ENCODE assay signal across 15 cellular contexts in the genomic region with DNA sequence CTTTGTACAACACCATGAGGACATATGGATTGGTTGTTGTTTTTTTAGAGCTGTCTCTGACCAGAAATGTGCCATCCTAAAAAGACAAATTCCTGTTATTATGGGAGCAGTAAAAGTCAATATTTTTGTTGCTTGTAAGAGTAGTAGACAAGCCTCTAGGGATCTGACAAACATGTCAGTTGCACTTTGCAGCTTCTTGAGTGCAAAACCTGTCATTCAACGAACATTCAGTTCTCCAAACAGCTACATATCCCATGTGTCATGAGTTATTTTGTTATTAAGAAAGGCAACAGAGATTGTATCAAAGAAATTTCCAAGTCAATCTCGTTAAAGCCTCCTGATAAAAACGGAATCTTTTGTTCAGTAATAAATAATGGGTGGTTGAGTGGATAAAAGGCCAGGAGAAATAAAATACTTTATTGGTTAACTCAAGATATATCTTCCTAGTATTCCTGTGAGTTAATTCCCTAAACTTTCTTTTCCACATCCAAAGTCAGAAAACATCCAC. TPM values are rescaled to one million over a fixed set of nuclear protein-coding genes. Genes with fewer than 3 reads are reported as not detected.
A peak's percentile ranks its signal among the peaks of the same experiment; 100 is the strongest.
DNase-seq lines count a peak whose midpoint lies in the region; TF ChIP-seq lines count a peak whose summit lies in the region.
"Had no signal": no experiment of that assay in that cellular context is flagged by ENCODE, and none has a peak within 500 bp of the region (broad histone marks: within the 10 kb centered on the region; RNA-seq: fewer than 3 reads in every experiment).

No MANE protein-coding gene starts in this region.

- no TSS peak for BruUV-seq in mammary epithelial cell (replicated peaks; lab: Mats Ljungman, UMichigan)
- BruUV-seq in PC-9 (replicated peaks; lab: Mats Ljungman, UMichigan): no TSS peak

- no peaks in the 10 kb centered on the region for H3K36me3 ChIP-seq in breast epithelium
- H3K36me3 ChIP-seq in mammary epithelial cell (ENCODE audit: insufficient read depth, low read length): no peaks in the 10 kb centered on the region
- no peaks in the 10 kb centered on the region for H3K36me3 ChIP-seq in vagina
- H3K36me3 ChIP-seq in PC-9 (ENCODE audit: low read depth): no peaks in the 10 kb centered on the region

- no peak overlapping the region for H3K9ac ChIP-seq in mammary epithelial cell (ENCODE audit: insufficient read depth, low read length)

- H4K20me1 ChIP-seq in mammary epithelial cell (ENCODE audit: insufficient read depth, low read length): no peaks in the 10 kb centered on the region
- no peaks in the 10 kb centered on the region for H4K20me1 ChIP-seq in PC-9 (ENCODE audit: insufficient read depth)

- no peak overlapping the region for H2AFZ ChIP-seq in mammary epithelial cell (ENCODE audit: low read depth, low read length)
- no peak overlapping the region for H2AFZ ChIP-seq in PC-9

- no peaks in the 10 kb centered on the region for H3K9me3 ChIP-seq in breast epithelium
- H3K9me3 ChIP-seq in mammary epithelial cell (replicated peaks; ENCODE audit: insufficient read depth, low read length): no peaks in the 10 kb centered on the region
- no peaks in the 10 kb centered on the region for H3K9me3 ChIP-seq in vagina
- H3K9me3 ChIP-seq in PC-9 (ENCODE audit: insufficient read depth, low read depth): no peaks in the 10 kb centered on the region

- no peak overlapping the region for H3K4me3 Mint-ChIP-seq in immature natural killer cell
- H3K4me3 Mint-ChIP-seq: CD4-positive, alpha-beta memory T cell had no signal

- peaks cover 38 to 85% of the 10 kb centered on the region in 2 donors for H3K4me1 Mint-ChIP-seq in immature natural killer cell

- H3K36me3 Mint-ChIP-seq in immature natural killer cell: peaks cover 56 to 93% (median 70%) of the 10 kb centered on the region in 3 donors

- no peaks in the 10 kb centered on the region for H3K27me3 ChIP-seq in breast epithelium
- H3K27me3 ChIP-seq in mammary epithelial cell (ENCODE audit: insufficient read depth, low read length): peaks cover 15% of the 10 kb centered on the region
- H3K27me3 ChIP-seq in vagina: no peaks in the 10 kb centered on the region
- no peaks in the 10 kb centered on the region for H3K27me3 ChIP-seq in PC-9 (ENCODE audit: insufficient read depth, low read depth)

- intact Hi-C loops in breast epithelium (cut with DNase I; ENCODE audit: low total_unique reads) (no loop called here), mammary epithelial cell (cut with micrococcal nuclease) (no loop called here), vagina (cut with DNase I) (no loop called here), PC-9 (cut with micrococcal nuclease; ENCODE audit: unreplicated experiment) (no loop called here)

- TF ChIP-seq CTCF in breast epithelium (IDR thresholded peaks at IDR 0.05): no peak
- no peak for TF ChIP-seq CTCF in mammary epithelial cell (conservative IDR thresholded peaks at IDR 0.05 in 1 of 2, IDR thresholded peaks at IDR 0.05 in 1 of 2; ENCODE audit: extremely low read depth in 1 of 2, insufficient read depth in 1 of 2, low read depth in 1 of 2, low read length in 2 of 2)
- TF ChIP-seq CTCF in vagina (IDR thresholded peaks at IDR 0.05): no peak
- TF ChIP-seq CTCF in PC-9 (conservative IDR thresholded peaks at IDR 0.05): no peak

- peak overlapping the region in 5 of 6 donors; percentile 35 to 81 (median 56) for H3K27ac Mint-ChIP-seq in immature natural killer cell

- H3K4me1 ChIP-seq in breast epithelium: no peaks in the 10 kb centered on the region
- H3K4me1 ChIP-seq in mammary epithelial cell (ENCODE audit: insufficient read depth, low read length): peaks cover 13% of the 10 kb centered on the region
- peaks cover 61% of the 10 kb centered on the region for H3K4me1 ChIP-seq in vagina
- peaks cover 30% of the 10 kb centered on the region for H3K4me1 ChIP-seq in PC-9 (replicated peaks; ENCODE audit: insufficient read depth)

- WGBS in mammary epithelial cell (ENCODE audit: low coverage, missing lambda C conversion rate): 67% methylated on average over 3 of the region's 3 CpGs

- in situ Hi-C loops in mammary epithelial cell (cut with MboI; ENCODE audit: low sequenced_read_pairs in 2 of 2): loop anchor here in 1 of 2 donors (25.0 kb wide), 1 partner anchor 361 kb away; no protein-coding TSS in a partner anchor

- H3K79me2 ChIP-seq in mammary epithelial cell (ENCODE audit: insufficient read depth, low read length) (no peaks in the 10 kb centered on the region), PC-9 (ENCODE audit: low read depth) (no peaks in the 10 kb centered on the region)

- H3F3A ChIP-seq in PC-9 (ENCODE audit: insufficient read depth, low read depth): peaks cover 21% of the 10 kb centered on the region

- no peak for TF ChIP-seq POLR2A in breast epithelium (IDR thresholded peaks at IDR 0.05)
- no peak for TF ChIP-seq POLR2A in vagina (IDR thresholded peaks at IDR 0.05)

- H3K9me2 ChIP-seq in PC-9 (ENCODE audit: insufficient read depth): no peaks in the 10 kb centered on the region

- H3K4me2 ChIP-seq in mammary epithelial cell (ENCODE audit: insufficient read depth, low read depth, low read length): no peak overlapping the region
- H3K4me2 ChIP-seq in PC-9: no peak overlapping the region

- POLR2A ChIA-PET in HEK293T (lab: Yijun Ruan, JAX) (no interaction called here), PC-9 (lab: Charles Lee; ENCODE audit: unreplicated experiment) (no interaction called here)

- no peaks in the 10 kb centered on the region for H3K9me3 Mint-ChIP-seq in immature natural killer cell

- no peak for DNase-seq in breast epithelium (ENCODE audit: low spot score in 2 of 2)
- DNase-seq in mammary epithelial cell: no peak
- DNase-seq in HEK293T (ENCODE audit: extremely low spot score): no peak
- no peak for DNase-seq in immature natural killer cell
- no peak for DNase-seq in vagina (ENCODE audit: extremely low spot score in 2 of 2)
- DNase-seq in cortex of kidney (lab: John Stamatoyannopoulos, UW): no peak
- no peak for DNase-seq in PC-9
- DNase-seq: ACHN; CD4-positive, alpha-beta memory T cell; GF-D8; Karpas-422; MM.1S; NCI-H187 treated with DMSO at 0.1 percent for 48 hours; NCI-H446 treated with DMSO at 0.1 percent for 48 hours; Right ventricle myocardium superior had no signal

- H3K27ac ChIP-seq in breast epithelium (peak overlapping the region; percentile 10 to 29), mammary epithelial cell (ENCODE audit: insufficient read depth, low read depth, low read length) (no peak overlapping the region), vagina (peak overlapping the region; percentile 32), PC-9 (no peak overlapping the region)

- H3K4me3 ChIP-seq in breast epithelium: no peak overlapping the region
- H3K4me3 ChIP-seq in mammary epithelial cell (replicated peaks in 1 of 3; ENCODE audit: insufficient read depth in 1 of 3, low read depth in 2 of 3, low read length in 3 of 3): no peak overlapping the region
- no peak overlapping the region for H3K4me3 ChIP-seq in vagina
- H3K4me3 ChIP-seq in PC-9: no peak overlapping the region

- peaks cover 0 to 2% (median 2%) of the 10 kb centered on the region in 3 donors for H3K27me3 Mint-ChIP-seq in immature natural killer cell (ENCODE audit: low read depth in 3 of 3)
- H3K27me3 Mint-ChIP-seq: CD4-positive, alpha-beta memory T cell had no signal

- dilution Hi-C loops in mammary epithelial cell (cut with HindIII; ENCODE audit: low sequenced_read_pairs): no loop called here

- CTCF ChIA-PET in mammary epithelial cell (lab: Charles Lee; ENCODE audit: low non-redundant PET): no interaction called here
- CTCF ChIA-PET in HEK293T (lab: Yijun Ruan, JAX): no interaction called here
- CTCF ChIA-PET in PC-9 (lab: Charles Lee): no interaction called here

TF ChIP-seq in HEK293T, 16 proteins besides CTCF, POLR2A, EP300 and RAD21:
- no peak for TF ChIP-seq HDGF (IDR thresholded peaks at IDR 0.05; ENCODE audit: borderline replicate concordance)
- TF ChIP-seq, protein P1, sequence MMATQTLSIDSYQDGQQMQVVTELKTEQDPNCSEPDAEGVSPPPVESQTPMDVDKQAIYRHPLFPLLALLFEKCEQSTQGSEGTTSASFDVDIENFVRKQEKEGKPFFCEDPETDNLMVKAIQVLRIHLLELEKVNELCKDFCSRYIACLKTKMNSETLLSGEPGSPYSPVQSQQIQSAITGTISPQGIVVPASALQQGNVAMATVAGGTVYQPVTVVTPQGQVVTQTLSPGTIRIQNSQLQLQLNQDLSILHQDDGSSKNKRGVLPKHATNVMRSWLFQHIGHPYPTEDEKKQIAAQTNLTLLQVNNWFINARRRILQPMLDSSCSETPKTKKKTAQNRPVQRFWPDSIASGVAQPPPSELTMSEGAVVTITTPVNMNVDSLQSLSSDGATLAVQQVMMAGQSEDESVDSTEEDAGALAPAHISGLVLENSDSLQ (IDR thresholded peaks at IDR 0.05): peak; percentile 68
TF ChIP-seq in HEK293T: peak in this region for 1.

RNA-seq across cellular contexts. Expression of a gene that starts 18.1 kb away (rescaled TPM):
- under 1 TPM in 2 of 3 donors, not detected in 1; 0.15 to 0.80 TPM for total RNA-seq in breast epithelium
- total RNA-seq in mammary epithelial cell: not detected
- not detected for polyA plus RNA-seq in mammary epithelial cell
- not detected for polyA minus RNA-seq in mammary epithelial cell
- polyA plus RNA-seq in immature natural killer cell: 1 to 10 TPM in 1 of 3 donors, under 1 TPM in 1, not detected in 1; 0.23 to 1.9 TPM
- not detected for total RNA-seq in vagina
- not detected in 2 replicates for total RNA-seq in PC-9 (2021)
- total RNA-seq: CD4-positive, alpha-beta memory T cell had no signal

RNA-seq across cellular contexts. Expression of a gene that starts 46.7 kb away (rescaled TPM):
- 10 to 100 TPM; 15.4 to 41.4 (median 21.8) TPM for total RNA-seq in breast epithelium
- not detected for total RNA-seq in mammary epithelial cell
- not detected for polyA plus RNA-seq in mammary epithelial cell
- not detected for polyA minus RNA-seq in mammary epithelial cell
- 100 to 1,000 TPM in 1 of 3 donors, 10 to 100 TPM in 2; 87.1 to 276 (median 99.3) TPM for polyA plus RNA-seq in immature natural killer cell
- 25.5 TPM for total RNA-seq in vagina
- total RNA-seq in PC-9 (2021): not detected in 2 replicates

Comparison
In these comparisons a context has a peak if more than half of its experiments do, and no peak if none do; other contexts are left out.
1. H3K27ac ChIP-seq: peak in breast epithelium (2 of 2) and vagina (single experiment); none in mammary epithelial cell (single experiment) and PC-9 (single experiment).
2. RNA of a gene that starts 46.7 kb away (total RNA-seq): 25.5 TPM in vagina (single experiment) and 15.4 to 41.4 TPM in breast epithelium; not detected in mammary epithelial cell and not detected in PC-9; every median in the first group is over 10 times any median in the second.